28 cellular contexts compared by ENCODE assay signal in genomic region chr18:35938562-35938961, GRCh38.
DNase-seq lines count a peak whose midpoint lies in the region; ATAC-seq and TF ChIP-seq lines count a peak whose summit lies in the region.
"Had no signal": no experiment of that assay in that cellular context is flagged by ENCODE, and none has a peak within 500 bp of the region (broad histone marks: within the 10 kb centered on the region; RNA-seq: fewer than 3 reads in every experiment).

No MANE protein-coding gene starts in this region.

- WGBS in esophagus muscularis mucosa, result 79% methylated on average over 1 of the region's 1 CpG
- 64 to 95% methylated on average over 1 of the region's 1 CpG for WGBS in heart right ventricle, 2 donors

- no peak overlapping the region for H3K4me3 Mint-ChIP-seq in MCF 10A (ENCODE audit: unreplicated experiment)
- H3K4me3 Mint-ChIP-seq in CD8-positive, alpha-beta memory T cell, result no peak overlapping the region
- H3K4me3 Mint-ChIP-seq: activated CD4-positive, alpha-beta memory T cell treated with anti-CD3 and anti-CD28 coated beads, Interleukin-2, amount 10 ng/mL, durations not matched to agents 7 days and 5 days; activated naive CD4-positive, alpha-beta T cell treated with anti-CD3 and anti-CD28 coated beads, Interleukin-2, amount 50 U/mL, for 24 hours; activated T-helper 17 cell treated with anti-CD3 and anti-CD28 coated beads, Interleukin-2, amount 50 U/mL, for 72 hours; CD4-positive, alpha-beta memory T cell; dendritic cell treated with granulocyte-macrophage colony-stimulating factor and Interleukin-4, amounts not matched to agents 40 ng/mL and 50 ng/mL, for 4 days; endodermal cell; naive thymus-derived CD4-positive, alpha-beta T cell had no signal

- peaks cover 11% of the 10 kb centered on the region for H3K36me3 Mint-ChIP-seq in MCF 10A (ENCODE audit: insufficient read depth, unreplicated experiment)
- no peaks in the 10 kb centered on the region for H3K36me3 Mint-ChIP-seq in CD8-positive, alpha-beta memory T cell
- H3K36me3 Mint-ChIP-seq: activated naive CD4-positive, alpha-beta T cell treated with anti-CD3 and anti-CD28 coated beads, Interleukin-2, amount 50 U/mL, for 24 hours; CD4-positive, alpha-beta memory T cell; naive thymus-derived CD4-positive, alpha-beta T cell had no signal

- TF ChIP-seq CTCF in MCF 10A (IDR thresholded peaks at IDR 0.05; ENCODE audit: unreplicated experiment), result no peak
- TF ChIP-seq CTCF in breast epithelium (IDR thresholded peaks at IDR 0.05), result no peak
- no peak for TF ChIP-seq CTCF in VCaP (conservative IDR thresholded peaks at IDR 0.05)
- TF ChIP-seq CTCF in esophagus muscularis mucosa (IDR thresholded peaks at IDR 0.05), result no peak
- no peak for TF ChIP-seq CTCF in heart right ventricle (IDR thresholded peaks at IDR 0.05)
- no peak for TF ChIP-seq CTCF in RWPE1 (conservative IDR thresholded peaks at IDR 0.05; ENCODE audit: low read depth)

- H3K27me3 Mint-ChIP-seq in MCF 10A (ENCODE audit: insufficient read depth, unreplicated experiment), result no peaks in the 10 kb centered on the region
- peaks cover 8 to 18% of the 10 kb centered on the region in 2 donors for H3K27me3 Mint-ChIP-seq in CD8-positive, alpha-beta memory T cell
- H3K27me3 Mint-ChIP-seq: activated T-helper 17 cell treated with anti-CD3 and anti-CD28 coated beads, Interleukin-2, amount 50 U/mL, for 72 hours had no signal

- DNase-seq in MCF 10A (ENCODE audit: unreplicated experiment) (peak; percentile 25), breast epithelium (ENCODE audit: low spot score in 2 of 2) (no peak), esophagus muscularis mucosa (ENCODE audit: extremely low spot score) (peak; percentile 19), heart right ventricle (no peak), NCI-H69 (lab: John Stamatoyannopoulos, UW) (no peak), RWPE1 (ENCODE audit: low spot score) (no peak)
- DNase-seq in CD8-positive, alpha-beta memory T cell, result no peak
- DNase-seq: activated CD4-positive, alpha-beta memory T cell treated with anti-CD3 and anti-CD28 coated beads, Interleukin-2, amount 10 ng/mL, durations not matched to agents 7 days and 5 days; activated CD8-positive, alpha-beta memory T cell treated with anti-CD3 and anti-CD28 coated beads, Interleukin-2, amount 50 U/mL, for 48 hours; AML-193; anterior cingulate cortex; CD4-positive, alpha-beta memory T cell; central memory CD4-positive, alpha-beta T cell; HCEC 1CT; left ventricle myocardium inferior; naive thymus-derived CD4-positive, alpha-beta T cell; NCI-H1048; NCI-H1694 treated with DMSO at 0.1 percent for 48 hours; psoas muscle; stimulated activated CD4-positive, alpha-beta T cell treated with anti-CD3 and anti-CD28 coated beads, Interleukin-15, amount 100 ng/mL, for 24 hours; stimulated activated naive CD8-positive, alpha-beta T cell treated with anti-CD3 and anti-CD28 coated beads, Interleukin-15, Interleukin-2, amounts not matched to agents 100 U/mL and 50 U/mL, for 24 hours had no signal

- no peak for ATAC-seq in heart right ventricle
- ATAC-seq: activated T-helper 17 cell treated with anti-CD3 and anti-CD28 coated beads, Interleukin-2, amount 50 U/mL, for 72 hours; naive thymus-derived CD4-positive, alpha-beta T cell; psoas muscle; stimulated activated naive CD8-positive, alpha-beta T cell treated with anti-CD3 and anti-CD28 coated beads, Interleukin-15, Interleukin-2, amounts not matched to agents 100 U/mL and 50 U/mL, for 24 hours had no signal

- CTCF ChIA-PET in MCF 10A (lab: Yijun Ruan, JAX), result interaction anchor here (2.8 to 3.1 kb wide), 2 partner anchors 12 to 182 kb away, joined by 18 to 20 read pairs; no protein-coding TSS in a partner anchor
- CTCF ChIA-PET in CD8-positive, alpha-beta memory T cell (lab: Charles Lee), result interaction anchor here (1.2 kb wide), 1 partner anchor 11 kb away, joined by 5 read pairs; no protein-coding TSS in a partner anchor
- CTCF ChIA-PET in RWPE1 (lab: Yijun Ruan, JAX), result no interaction called here

- H3K4me3 ChIP-seq in breast epithelium (no peak overlapping the region), esophagus muscularis mucosa (no peak overlapping the region), heart right ventricle (no peak overlapping the region)
- H3K4me3 ChIP-seq in CD8-positive, alpha-beta memory T cell (ENCODE audit: low read length), result no peak overlapping the region
- H3K4me3 ChIP-seq: left ventricle myocardium inferior, psoas muscle, SK-N-MC, vagina had no signal

- H3K4me1 Mint-ChIP-seq in MCF 10A (ENCODE audit: insufficient read depth, unreplicated experiment), result peaks cover 17% of the 10 kb centered on the region
- no peaks in the 10 kb centered on the region for H3K4me1 Mint-ChIP-seq in CD8-positive, alpha-beta memory T cell
- H3K4me1 Mint-ChIP-seq: activated naive CD4-positive, alpha-beta T cell treated with anti-CD3 and anti-CD28 coated beads, Interleukin-2, amount 50 U/mL, for 24 hours; activated T-helper 17 cell treated with anti-CD3 and anti-CD28 coated beads, Interleukin-2, amount 50 U/mL, for 72 hours; CD4-positive, alpha-beta memory T cell had no signal

- H3K36me3 ChIP-seq in breast epithelium, result no peaks in the 10 kb centered on the region
- no peaks in the 10 kb centered on the region for H3K36me3 ChIP-seq in esophagus muscularis mucosa
- H3K36me3 ChIP-seq in heart right ventricle, result no peaks in the 10 kb centered on the region
- no peaks in the 10 kb centered on the region for H3K36me3 ChIP-seq in CD8-positive, alpha-beta memory T cell (ENCODE audit: insufficient read depth, low read length)
- H3K36me3 ChIP-seq: left ventricle myocardium inferior, vagina had no signal

- POLR2A ChIA-PET in MCF 10A (lab: Yijun Ruan, JAX) (interaction anchor here (0.6 to 1.7 kb wide), 4 partner anchors 15 to 45 kb away, joined by 3 to 5 read pairs (median 3); partner anchors contain the start of gene RMP24), RWPE1 (lab: Yijun Ruan, JAX; ENCODE audit: low non-redundant PET) (no interaction called here)
- POLR2A ChIA-PET in CD8-positive, alpha-beta memory T cell (lab: Charles Lee), result no interaction called here

- H3K27ac Mint-ChIP-seq in MCF 10A (ENCODE audit: low read depth, unreplicated experiment), result peak overlapping the region; percentile 25
- no peak overlapping the region for H3K27ac Mint-ChIP-seq in CD8-positive, alpha-beta memory T cell
- H3K27ac Mint-ChIP-seq: activated CD4-positive, alpha-beta memory T cell treated with anti-CD3 and anti-CD28 coated beads, Interleukin-2, amount 10 ng/mL, durations not matched to agents 7 days and 5 days; activated naive CD4-positive, alpha-beta T cell treated with anti-CD3 and anti-CD28 coated beads, Interleukin-2, amount 50 U/mL, for 24 hours; activated T-helper 17 cell treated with anti-CD3 and anti-CD28 coated beads, Interleukin-2, amount 50 U/mL, for 72 hours; dendritic cell treated with granulocyte-macrophage colony-stimulating factor and Interleukin-4, amounts not matched to agents 40 ng/mL and 50 ng/mL, for 4 days; endodermal cell; naive thymus-derived CD4-positive, alpha-beta T cell had no signal

- TF ChIP-seq POLR2A in breast epithelium (IDR thresholded peaks at IDR 0.05) (no peak), esophagus muscularis mucosa (IDR thresholded peaks at IDR 0.05; ENCODE audit: low read depth) (no peak)

- no peaks in the 10 kb centered on the region for H3K9me3 Mint-ChIP-seq in MCF 10A (ENCODE audit: unreplicated experiment)
- no peaks in the 10 kb centered on the region for H3K9me3 Mint-ChIP-seq in CD8-positive, alpha-beta memory T cell
- H3K9me3 Mint-ChIP-seq: activated CD4-positive, alpha-beta memory T cell treated with anti-CD3 and anti-CD28 coated beads, Interleukin-2, amount 10 ng/mL, durations not matched to agents 7 days and 5 days; activated naive CD4-positive, alpha-beta T cell treated with anti-CD3 and anti-CD28 coated beads, Interleukin-2, amount 50 U/mL, for 24 hours; activated T-helper 17 cell treated with anti-CD3 and anti-CD28 coated beads, Interleukin-2, amount 50 U/mL, for 72 hours; dendritic cell treated with granulocyte-macrophage colony-stimulating factor and Interleukin-4, amounts not matched to agents 40 ng/mL and 50 ng/mL, for 4 days; naive thymus-derived CD4-positive, alpha-beta T cell had no signal

- H3K27ac ChIP-seq in breast epithelium (peak overlapping the region in 1 of 2 donors; percentile 31), VCaP (peak overlapping the region; percentile 76), esophagus muscularis mucosa (replicated peaks in 1 of 4) (peak overlapping the region; percentile 33 to 49 (median 41)), heart right ventricle (no peak overlapping the region), RWPE1 (no peak overlapping the region)
- no peak overlapping the region for H3K27ac ChIP-seq in CD8-positive, alpha-beta memory T cell (ENCODE audit: low read depth, low read length)
- H3K27ac ChIP-seq: left ventricle myocardium inferior, psoas muscle, SK-N-MC, vagina had no signal

- no peaks in the 10 kb centered on the region for H3K4me1 ChIP-seq in breast epithelium
- peaks cover 0 to 22% (median 18%) of the 10 kb centered on the region in 4 donors for H3K4me1 ChIP-seq in esophagus muscularis mucosa
- H3K4me1 ChIP-seq in heart right ventricle, result no peaks in the 10 kb centered on the region
- no peaks in the 10 kb centered on the region for H3K4me1 ChIP-seq in CD8-positive, alpha-beta memory T cell (ENCODE audit: insufficient read depth, low read length)
- H3K4me1 ChIP-seq: left ventricle myocardium inferior, psoas muscle, vagina had no signal

- intact Hi-C loops in MCF 10A (cut with micrococcal nuclease) (loop anchor here (10.0 kb wide), 1 partner anchor 354 kb away; the partner anchor contains the start of gene GALNT1), breast epithelium (cut with DNase I; ENCODE audit: low total_unique reads) (no loop called here), esophagus muscularis mucosa (cut with DNase I) (loop anchor here (10.0 kb wide), 1 partner anchor 104 kb away; no protein-coding TSS in a partner anchor), heart right ventricle (cut with DNase I) (no loop called here)

- H3K27me3 ChIP-seq in breast epithelium (no peaks in the 10 kb centered on the region), esophagus muscularis mucosa (no peaks in the 10 kb centered on the region), heart right ventricle (no peaks in the 10 kb centered on the region)
- peaks cover 4% of the 10 kb centered on the region for H3K27me3 ChIP-seq in CD8-positive, alpha-beta memory T cell (ENCODE audit: insufficient read depth, low read length, poor library complexity, severe bottlenecking)
- H3K27me3 ChIP-seq: vagina had no signal

- no peaks in the 10 kb centered on the region for H3K9me3 ChIP-seq in breast epithelium
- H3K9me3 ChIP-seq in esophagus muscularis mucosa, result no peaks in the 10 kb centered on the region
- H3K9me3 ChIP-seq in heart right ventricle, result no peaks in the 10 kb centered on the region
- H3K9me3 ChIP-seq in CD8-positive, alpha-beta memory T cell (ENCODE audit: low read length), result no peaks in the 10 kb centered on the region
- H3K9me3 ChIP-seq: left ventricle myocardium inferior, psoas muscle, vagina had no signal

- no TSS peak for BruUV-seq in MCF 10A (replicated peaks; lab: Mats Ljungman, UMichigan)

- TF ChIP-seq EP300 in esophagus muscularis mucosa (IDR thresholded peaks at IDR 0.05), result no peak

Comparison
In these comparisons a context has a peak if more than half of its experiments do, and no peak if none do; other contexts are left out.
1. DNase-seq: peak in MCF 10A (single experiment) and esophagus muscularis mucosa (single experiment); none in breast epithelium (0 of 2), heart right ventricle (0 of 2), CD8-positive, alpha-beta memory T cell (0 of 5), NCI-H69 (single experiment) and RWPE1 (single experiment).
2. intact Hi-C loops: an anchor here in MCF 10A (10.0 kb wide) and esophagus muscularis mucosa (10.0 kb wide); none called in breast epithelium and heart right ventricle.
3. H3K27ac ChIP-seq: peak in VCaP (single experiment) and esophagus muscularis mucosa (4 of 4); none in heart right ventricle (0 of 10), CD8-positive, alpha-beta memory T cell (single experiment) and RWPE1 (single experiment).